13 cellular contexts compared by ENCODE assay signal in the genomic region with DNA sequence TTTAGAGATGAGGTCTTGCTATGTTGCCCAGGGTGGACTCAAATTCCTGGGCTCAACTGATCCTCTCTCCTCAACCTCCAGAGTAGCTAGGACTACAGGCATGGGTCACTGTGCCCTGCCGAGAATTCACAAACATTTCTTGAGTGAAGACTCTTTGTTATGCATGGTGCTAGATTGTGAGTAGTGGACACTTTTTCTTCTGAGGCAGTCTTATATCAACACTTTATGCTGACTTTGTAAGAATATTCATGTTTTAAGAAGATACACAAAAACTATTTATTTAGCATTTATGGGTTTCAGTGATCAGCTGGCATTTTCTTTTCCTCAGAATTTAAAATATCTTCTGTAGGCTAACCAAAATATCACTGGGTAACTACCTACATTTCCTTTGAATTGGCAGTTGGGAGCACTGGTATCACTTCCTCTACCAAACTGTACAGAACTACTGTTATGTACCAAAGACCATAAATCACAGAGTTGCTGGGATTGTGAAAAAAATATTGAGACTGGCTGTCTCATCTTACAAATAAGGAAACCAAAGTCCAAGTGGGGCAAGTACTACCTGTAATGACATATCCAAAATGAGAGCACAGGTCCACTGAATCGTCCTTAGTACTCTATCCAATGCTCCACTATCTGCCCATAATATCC. TPM values are rescaled to one million over a fixed set of nuclear protein-coding genes. Genes with fewer than 3 reads are reported as not detected.
A peak's percentile ranks its signal among the peaks of the same experiment; 100 is the strongest.
DNase-seq lines count a peak whose midpoint lies in the region; ATAC-seq and TF ChIP-seq lines count a peak whose summit lies in the region.
"Had no signal": no experiment of that assay in that cellular context is flagged by ENCODE, and none has a peak within 500 bp of the region (broad histone marks: within the 10 kb centered on the region; RNA-seq: fewer than 3 reads in every experiment).

No MANE protein-coding gene starts in this region.

- no peaks in the 10 kb centered on the region for H3K27me3 Mint-ChIP-seq in T-helper 2 cell treated with Interferon-gamma antibody and Interleukin-4, amounts not matched to agents 5 μg/mL and 100 μg/mL, for 36 hours (ENCODE audit: low read depth)

- POLR2A ChIA-PET in PC-9 (lab: Charles Lee; ENCODE audit: unreplicated experiment), result no interaction called here

- no peak overlapping the region for H3K27ac ChIP-seq in PC-9
- H3K27ac ChIP-seq: GM23248, left lung, suprapubic skin had no signal

- no peaks in the 10 kb centered on the region for H3K9me3 ChIP-seq in PC-9 (ENCODE audit: insufficient read depth, low read depth)
- H3K9me3 ChIP-seq: left lung, suprapubic skin had no signal

- no peaks in the 10 kb centered on the region for H3K79me2 ChIP-seq in PC-9 (ENCODE audit: low read depth)

- peak overlapping the region; percentile 22 for H3K4me3 Mint-ChIP-seq in T-helper 2 cell treated with Interferon-gamma antibody and Interleukin-4, amounts not matched to agents 5 μg/mL and 100 μg/mL, for 36 hours

- H4K20me1 ChIP-seq in PC-9 (ENCODE audit: insufficient read depth), result no peaks in the 10 kb centered on the region

- peaks cover 14% of the 10 kb centered on the region for H3K4me1 ChIP-seq in PC-9 (replicated peaks; ENCODE audit: insufficient read depth)

- H3K9me2 ChIP-seq in PC-9 (ENCODE audit: insufficient read depth), result no peaks in the 10 kb centered on the region

- H3K36me3 Mint-ChIP-seq in T-helper 2 cell treated with Interferon-gamma antibody and Interleukin-4, amounts not matched to agents 5 μg/mL and 100 μg/mL, for 36 hours (ENCODE audit: low read depth), result peaks cover 30% of the 10 kb centered on the region

- peaks cover 72% of the 10 kb centered on the region for H3K4me1 Mint-ChIP-seq in T-helper 2 cell treated with Interferon-gamma antibody and Interleukin-4, amounts not matched to agents 5 μg/mL and 100 μg/mL, for 36 hours (ENCODE audit: low read depth)

- H3K36me3 ChIP-seq in PC-9 (ENCODE audit: low read depth), result no peaks in the 10 kb centered on the region
- H3K36me3 ChIP-seq: left lung, suprapubic skin had no signal

- no peak overlapping the region for H3K4me2 ChIP-seq in PC-9

- no peak overlapping the region for H3K4me3 ChIP-seq in PC-9
- H3K4me3 ChIP-seq: GM23248, left lung, suprapubic skin had no signal

- peak; percentile 48 for ATAC-seq in GM19397 (IDR thresholded peaks at IDR 0.05; ENCODE audit: unreplicated experiment)
- ATAC-seq in HG03097 (IDR thresholded peaks at IDR 0.05; ENCODE audit: low FRiP score, unreplicated experiment), result peak; percentile 61
- ATAC-seq: left lung had no signal

- no peaks in the 10 kb centered on the region for H3F3A ChIP-seq in PC-9 (ENCODE audit: insufficient read depth, low read depth)

- H3K27me3 ChIP-seq in PC-9 (ENCODE audit: insufficient read depth, low read depth), result no peaks in the 10 kb centered on the region
- H3K27me3 ChIP-seq: left lung, suprapubic skin had no signal

- intact Hi-C loops in PC-9 (cut with micrococcal nuclease; ENCODE audit: unreplicated experiment), result loop anchor here (10.0 kb wide), 2 partner anchors 194 to 1034 kb away; no protein-coding TSS in a partner anchor

- H2AFZ ChIP-seq in PC-9, result no peak overlapping the region
- H2AFZ ChIP-seq: GM23248 had no signal

- no peak for TF ChIP-seq CTCF in PC-9 (conservative IDR thresholded peaks at IDR 0.05)

- DNase-seq in CD1c-positive myeloid dendritic cell (ENCODE audit: extremely low spot score) (peak; percentile 71), PC-9 (no peak), C1 segment of cervical spinal cord (lab: John Stamatoyannopoulos, UW) (no peak), GM03348 (ENCODE audit: low spot score) (no peak), OCI-M1 (lab: John Stamatoyannopoulos, UW) (no peak)
- no peak for DNase-seq in T-helper 2 cell treated with Interferon-gamma antibody and Interleukin-4, amounts not matched to agents 5 μg/mL and 100 μg/mL, for 36 hours (ENCODE audit: low spot score)
- DNase-seq: activated effector memory CD4-positive, alpha-beta T cell treated with anti-CD3 and anti-CD28 coated beads, Interleukin-2, amount 50 U/mL, for 16 hours; left lung; NCI-H1417 treated with DMSO at 0.1 percent for 48 hours had no signal

- BruUV-seq in PC-9 (replicated peaks; lab: Mats Ljungman, UMichigan), result no TSS peak

- no peaks in the 10 kb centered on the region for H3K9me3 Mint-ChIP-seq in T-helper 2 cell treated with Interferon-gamma antibody and Interleukin-4, amounts not matched to agents 5 μg/mL and 100 μg/mL, for 36 hours

- H3K27ac Mint-ChIP-seq in T-helper 2 cell treated with Interferon-gamma antibody and Interleukin-4, amounts not matched to agents 5 μg/mL and 100 μg/mL, for 36 hours, result no peak overlapping the region

- CTCF ChIA-PET in PC-9 (lab: Charles Lee), result interaction anchor here (0.6 kb wide), 1 partner anchor 31 kb away, joined by 3 read pairs; no protein-coding TSS in a partner anchor

RNA-seq across cellular contexts. Expression of a gene that starts 34.0 kb away (rescaled TPM):
- total RNA-seq in PC-9 (2021), result 28.9 and 33.6 TPM in 2 replicates
